ENCODE assay signal across 24 cellular contexts in the genomic region with DNA sequence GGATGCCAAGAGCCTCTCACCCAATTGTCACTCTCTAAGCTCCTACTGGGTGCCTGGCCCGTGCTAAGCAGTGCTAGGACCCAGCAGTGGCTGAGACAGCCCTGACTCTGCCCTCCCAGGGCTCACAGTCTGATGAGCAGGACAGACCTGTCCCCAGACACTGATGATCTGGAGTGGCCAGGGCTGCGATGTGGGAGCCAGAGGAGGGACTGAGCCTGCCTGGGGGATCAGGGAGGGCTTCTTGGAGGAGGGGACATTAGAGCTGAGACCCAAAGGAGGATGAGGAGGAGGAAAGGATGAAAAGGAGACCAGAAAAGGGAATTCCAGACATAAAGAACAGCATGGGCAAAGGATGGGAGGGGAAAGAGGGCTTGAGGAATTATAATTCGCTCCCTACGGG. TPM values are rescaled to one million over a fixed set of nuclear protein-coding genes. Genes with fewer than 3 reads are reported as not detected.
DNase-seq lines count a peak whose midpoint lies in the region; ATAC-seq and TF ChIP-seq lines count a peak whose summit lies in the region.
"Had no signal": no experiment of that assay in that cellular context is flagged by ENCODE, and none has a peak within 500 bp of the region (broad histone marks: within the 10 kb centered on the region; RNA-seq: fewer than 3 reads in every experiment).

No MANE protein-coding gene starts in this region.

- RAD21 ChIA-PET in HCT116 (lab: Charles Lee; ENCODE audit: low non-redundant PET in 1 of 2, low total read pairs in 2 of 2, uncharacterized antibody in 2 of 2, unreplicated experiment in 2 of 2), result no interaction called here

- TF ChIP-seq CTCF in activated CD8-positive, alpha-beta T cell treated with anti-CD3 and anti-CD28 coated beads for 36 hours (IDR thresholded peaks at IDR 0.05), result no peak
- TF ChIP-seq CTCF in HCT116 (IDR thresholded peaks at IDR 0.05 in 2 of 3, conservative IDR thresholded peaks at IDR 0.05 in 1 of 3; ENCODE audit: borderline replicate concordance in 1 of 3, insufficient read depth in 1 of 3, low read depth in 2 of 3, low read length in 2 of 3), result no peak
- no peak for TF ChIP-seq CTCF in WTC11 (IDR thresholded peaks at IDR 0.05)
- TF ChIP-seq CTCF in neural crest cell (conservative IDR thresholded peaks at IDR 0.05), result no peak
- no peak for TF ChIP-seq CTCF in colonic mucosa (IDR thresholded peaks at IDR 0.05)
- TF ChIP-seq CTCF in chondrocyte (IDR thresholded peaks at IDR 0.05), result no peak

- H2AFZ ChIP-seq in HCT116 (ENCODE audit: low read depth, low read length, poor library complexity, severe bottlenecking), result no peak overlapping the region

- no peaks in the 10 kb centered on the region for H3K9me3 Mint-ChIP-seq in activated CD8-positive, alpha-beta T cell treated with anti-CD3 and anti-CD28 coated beads, Interleukin-2, amount 10 ng/mL, durations not matched to agents 7 days and 5 days (ENCODE audit: insufficient read depth)
- no peaks in the 10 kb centered on the region for H3K9me3 Mint-ChIP-seq in activated CD8-positive, alpha-beta T cell treated with anti-CD3 and anti-CD28 coated beads for 36 hours
- no peaks in the 10 kb centered on the region for H3K9me3 Mint-ChIP-seq in WTC11
- H3K9me3 Mint-ChIP-seq in neural crest cell, result no peaks in the 10 kb centered on the region
- H3K9me3 Mint-ChIP-seq in chondrocyte (ENCODE audit: low read depth), result no peaks in the 10 kb centered on the region

- intact Hi-C loops in activated CD8-positive, alpha-beta T cell treated with anti-CD3 and anti-CD28 coated beads for 36 hours (cut with micrococcal nuclease), result no loop called here
- intact Hi-C loops in HCT116 (cut with micrococcal nuclease) (no loop called here), colonic mucosa (cut with DNase I) (no loop called here)

- H3K36me3 Mint-ChIP-seq in activated CD8-positive, alpha-beta T cell treated with anti-CD3 and anti-CD28 coated beads, Interleukin-2, amount 10 ng/mL, durations not matched to agents 7 days and 5 days (ENCODE audit: low read depth), result peaks cover 56% of the 10 kb centered on the region
- peaks cover 49% of the 10 kb centered on the region for H3K36me3 Mint-ChIP-seq in activated CD8-positive, alpha-beta T cell treated with anti-CD3 and anti-CD28 coated beads for 36 hours (ENCODE audit: low read depth)
- H3K36me3 Mint-ChIP-seq in WTC11 (peaks cover 30% of the 10 kb centered on the region), neural crest cell (ENCODE audit: low read depth) (peaks cover 9% of the 10 kb centered on the region), chondrocyte (ENCODE audit: low read depth) (peaks cover 34% of the 10 kb centered on the region)

- no peaks in the 10 kb centered on the region for H4K20me1 ChIP-seq in HCT116 (ENCODE audit: insufficient read depth)

- TF ChIP-seq POLR2A in HCT116 (IDR thresholded peaks at IDR 0.05; ENCODE audit: borderline replicate concordance, extremely low read depth, insufficient read depth, insufficient read length), result no peak

- no peak overlapping the region for H3K4me3 ChIP-seq in HCT116 (replicated peaks in 1 of 2; ENCODE audit: low read depth in 1 of 2, low read length in 2 of 2)
- no peak overlapping the region for H3K4me3 ChIP-seq in colonic mucosa
- H3K4me3 ChIP-seq: Peyer's patch, SK-N-MC had no signal

- H3K4me2 ChIP-seq in HCT116 (ENCODE audit: low read length), result peak overlapping the region; percentile 17; the same call in 1 of the 2 replicates

- ATAC-seq in activated CD8-positive, alpha-beta T cell treated with anti-CD3 and anti-CD28 coated beads, Interleukin-2, amount 10 ng/mL, durations not matched to agents 7 days and 5 days, result no peak
- no peak for ATAC-seq in activated CD8-positive, alpha-beta T cell treated with anti-CD3 and anti-CD28 coated beads for 36 hours
- ATAC-seq in HCT116 (no peak), WTC11 (no peak)

- TF ChIP-seq RAD21 in HCT116 (IDR thresholded peaks at IDR 0.05; ENCODE audit: low read depth), result no peak

- no peaks in the 10 kb centered on the region for H3K27me3 Mint-ChIP-seq in activated CD8-positive, alpha-beta T cell treated with anti-CD3 and anti-CD28 coated beads, Interleukin-2, amount 10 ng/mL, durations not matched to agents 7 days and 5 days (ENCODE audit: low read depth)
- H3K27me3 Mint-ChIP-seq in activated CD8-positive, alpha-beta T cell treated with anti-CD3 and anti-CD28 coated beads for 36 hours, result no peaks in the 10 kb centered on the region
- H3K27me3 Mint-ChIP-seq in WTC11 (ENCODE audit: low read depth), result no peaks in the 10 kb centered on the region
- H3K27me3 Mint-ChIP-seq in neural crest cell (ENCODE audit: low read depth), result no peaks in the 10 kb centered on the region
- no peaks in the 10 kb centered on the region for H3K27me3 Mint-ChIP-seq in chondrocyte (ENCODE audit: low read depth)

- H3K27ac ChIP-seq in HCT116 (ENCODE audit: low read depth, low read length), result no peak overlapping the region
- no peak overlapping the region for H3K27ac ChIP-seq in colonic mucosa
- H3K27ac ChIP-seq: Peyer's patch, SK-N-MC had no signal

- peaks cover 28% of the 10 kb centered on the region for H3K79me2 ChIP-seq in HCT116 (ENCODE audit: insufficient read depth, low read length)

- H3K4me3 Mint-ChIP-seq in activated CD8-positive, alpha-beta T cell treated with anti-CD3 and anti-CD28 coated beads, Interleukin-2, amount 10 ng/mL, durations not matched to agents 7 days and 5 days, result no peak overlapping the region
- no peak overlapping the region for H3K4me3 Mint-ChIP-seq in activated CD8-positive, alpha-beta T cell treated with anti-CD3 and anti-CD28 coated beads for 36 hours
- H3K4me3 Mint-ChIP-seq in WTC11 (no peak overlapping the region), neural crest cell (no peak overlapping the region), chondrocyte (ENCODE audit: unreplicated experiment) (no peak overlapping the region)

- no peaks in the 10 kb centered on the region for H3K9me3 ChIP-seq in HCT116 (ENCODE audit: control insufficient read depth in 1 of 2, insufficient read depth in 1 of 2, low read depth in 1 of 2, low read length in 2 of 2)
- no peaks in the 10 kb centered on the region for H3K9me3 ChIP-seq in colonic mucosa
- H3K9me3 ChIP-seq: Peyer's patch had no signal

- H3K4me1 ChIP-seq in HCT116 (ENCODE audit: control insufficient read depth in 1 of 2, insufficient read depth in 2 of 2, low read length in 2 of 2), result peaks cover 7 to 41% of the 10 kb centered on the region in 2 experiments
- H3K4me1 ChIP-seq in colonic mucosa, result no peaks in the 10 kb centered on the region

- no peak overlapping the region for H3K9ac ChIP-seq in HCT116 (ENCODE audit: low read length)
- no peak overlapping the region for H3K9ac ChIP-seq in colonic mucosa (ENCODE audit: low read depth in 2 of 2, low read length in 2 of 2)

- DNase-seq in activated CD8-positive, alpha-beta T cell treated with anti-CD3 and anti-CD28 coated beads, Interleukin-2, amount 10 ng/mL, durations not matched to agents 7 days and 5 days, result no peak
- no peak for DNase-seq in activated CD8-positive, alpha-beta T cell treated with anti-CD3 and anti-CD28 coated beads for 36 hours
- DNase-seq in HCT116 (ENCODE audit: low read depth, low spot score) (no peak), WTC11 (ENCODE audit: low spot score) (no peak), neural crest cell (ENCODE audit: low read depth, low spot score) (no peak), colonic mucosa (no peak), RPMI8226 (no peak), chondrocyte (ENCODE audit: low spot score) (no peak)
- DNase-seq: 8988T; DMS 273 treated with DMSO at 0.1 percent for 48 hours; DMS79 treated with DMSO at 0.1 percent for 48 hours; H7; IMR-90; Karpas-422; MV-4-11; NCI-H1105 treated with DMSO at 0.1 percent for 48 hours; NCI-H2029 treated with DMSO at 0.1 percent for 48 hours; NCI-H226; NCI-H510A treated with DMSO at 0.1 percent for 48 hours; NCI-H774; NK-92 treated with Interleukin-12 subunit alpha and Interleukin-12 subunit beta, amount 100 ng/mL, for 24 hours; Peyer's patch; SHP77 treated with DMSO at 0.1 percent for 48 hours had no signal

- POLR2A ChIA-PET in activated CD8-positive, alpha-beta T cell treated with anti-CD3 and anti-CD28 coated beads, Interleukin-2, amount 10 ng/mL, durations not matched to agents 7 days and 5 days (lab: Charles Lee), result no interaction called here
- POLR2A ChIA-PET in activated CD8-positive, alpha-beta T cell treated with anti-CD3 and anti-CD28 coated beads for 36 hours (lab: Charles Lee), result interaction anchor here (0.6 kb wide), 1 partner anchor 22 kb away, joined by 3 read pairs; no protein-coding TSS in a partner anchor
- POLR2A ChIA-PET in HCT116 (lab: Charles Lee) (interaction anchor here (1.0 to 1.1 kb wide), 2 partner anchors 11 to 51 kb away, joined by 3 to 4 read pairs; a partner anchor contains a TSS), WTC11 (lab: Charles Lee) (interaction anchor here (0.9 kb wide), 1 partner anchor 11 kb away, joined by 3 read pairs; no protein-coding TSS in a partner anchor)

- CTCF ChIA-PET in activated CD8-positive, alpha-beta T cell treated with anti-CD3 and anti-CD28 coated beads, Interleukin-2, amount 10 ng/mL, durations not matched to agents 7 days and 5 days (lab: Charles Lee), result interaction anchor here (1.6 to 2.6 kb wide), 2 partner anchors 22 to 68 kb away, joined by 7 to 8 read pairs; no protein-coding TSS in a partner anchor
- CTCF ChIA-PET in activated CD8-positive, alpha-beta T cell treated with anti-CD3 and anti-CD28 coated beads for 36 hours (lab: Charles Lee), result interaction anchor here (1.3 to 1.5 kb wide), 4 partner anchors 14 to 62 kb away, joined by 3 to 7 read pairs (median 6); no protein-coding TSS in a partner anchor
- CTCF ChIA-PET in HCT116 (lab: Charles Lee) (interaction anchor here (1.4 kb wide), 1 partner anchor 22 kb away, joined by 5 read pairs; no protein-coding TSS in a partner anchor), WTC11 (lab: Charles Lee) (interaction anchor here (1.5 to 3.8 kb wide), 2 partner anchors 14 to 62 kb away, joined by 4 to 21 read pairs; a partner anchor contains a TSS)

- H3K4me1 Mint-ChIP-seq in activated CD8-positive, alpha-beta T cell treated with anti-CD3 and anti-CD28 coated beads, Interleukin-2, amount 10 ng/mL, durations not matched to agents 7 days and 5 days (ENCODE audit: low read depth), result peaks cover 37% of the 10 kb centered on the region
- H3K4me1 Mint-ChIP-seq in activated CD8-positive, alpha-beta T cell treated with anti-CD3 and anti-CD28 coated beads for 36 hours (ENCODE audit: low read depth), result peaks cover 25% of the 10 kb centered on the region
- H3K4me1 Mint-ChIP-seq in WTC11, result peaks cover 4% of the 10 kb centered on the region; the same call in 1 of the 2 replicates
- peaks cover 3% of the 10 kb centered on the region for H3K4me1 Mint-ChIP-seq in neural crest cell
- peaks cover 18% of the 10 kb centered on the region for H3K4me1 Mint-ChIP-seq in chondrocyte (ENCODE audit: low read depth)

- no TSS peak for BruUV-seq in HCT116 (replicated peaks; lab: Mats Ljungman, UMichigan)

- H3K36me3 ChIP-seq in HCT116 (ENCODE audit: control insufficient read depth in 1 of 2, insufficient read depth in 2 of 2, low read length in 2 of 2), result peaks cover 24 to 42% of the 10 kb centered on the region in 2 experiments; a peak in 3 of 4 replicates
- H3K36me3 ChIP-seq in colonic mucosa, result no peaks in the 10 kb centered on the region

- H3K27me3 ChIP-seq in HCT116 (ENCODE audit: insufficient read depth, low read length) (no peaks in the 10 kb centered on the region), colonic mucosa (no peaks in the 10 kb centered on the region)
- H3K27me3 ChIP-seq: Peyer's patch had no signal

- no peaks in the 10 kb centered on the region for H3K9me2 ChIP-seq in HCT116 (ENCODE audit: insufficient read depth)

- peak overlapping the region; percentile 1 for H3K27ac Mint-ChIP-seq in activated CD8-positive, alpha-beta T cell treated with anti-CD3 and anti-CD28 coated beads, Interleukin-2, amount 10 ng/mL, durations not matched to agents 7 days and 5 days
- H3K27ac Mint-ChIP-seq in activated CD8-positive, alpha-beta T cell treated with anti-CD3 and anti-CD28 coated beads for 36 hours, result no peak overlapping the region
- peak overlapping the region; percentile 70 for H3K27ac Mint-ChIP-seq in WTC11
- H3K27ac Mint-ChIP-seq in neural crest cell (ENCODE audit: unreplicated experiment), result peak overlapping the region; percentile 52
- H3K27ac Mint-ChIP-seq in chondrocyte (ENCODE audit: unreplicated experiment), result no peak overlapping the region

RNA-seq across cellular contexts. Expression of a gene that starts 6.6 kb away (rescaled TPM):
- 10 to 100 TPM; 57.5 to 64.8 TPM for total RNA-seq in activated CD8-positive, alpha-beta T cell treated with anti-CD3 and anti-CD28 coated beads, Interleukin-2, amount 10 ng/mL, durations not matched to agents 7 days and 5 days
- 10 to 100 TPM; 41.6 to 46.5 TPM for total RNA-seq in activated CD8-positive, alpha-beta T cell treated with anti-CD3 and anti-CD28 coated beads for 36 hours
- total RNA-seq in HCT116 (2021; ENCODE audit: unreplicated experiment), result 103 TPM
- polyA plus RNA-seq in HCT116 (2012), result 96.9 and 130 TPM in 2 replicates
- total RNA-seq in WTC11 (2021), result 43.7 to 60.6 TPM (median 60.1 TPM) in 3 replicates
- 111 and 115 TPM in 2 replicates for total RNA-seq in neural crest cell
- total RNA-seq in colonic mucosa, result 10 to 100 TPM; 30.0 to 37.3 TPM
- 72.4 to 93.1 TPM (median 77.9 TPM) in 3 replicates for total RNA-seq in chondrocyte

RNA-seq across cellular contexts. Expression of a gene that starts 10.7 kb away (rescaled TPM):
- 10 to 100 TPM in 1 of 2 experiments, 1 to 10 TPM in 1; 9.5 to 10.6 TPM for total RNA-seq in activated CD8-positive, alpha-beta T cell treated with anti-CD3 and anti-CD28 coated beads, Interleukin-2, amount 10 ng/mL, durations not matched to agents 7 days and 5 days
- total RNA-seq in activated CD8-positive, alpha-beta T cell treated with anti-CD3 and anti-CD28 coated beads for 36 hours, result 10 to 100 TPM in 1 of 2 experiments, 1 to 10 TPM in 1; 9.8 to 11.6 TPM
- 30.5 TPM for total RNA-seq in HCT116 (2021; ENCODE audit: unreplicated experiment)
- 9.4 and 11.6 TPM in 2 replicates for polyA plus RNA-seq in HCT116 (2012)
- 33.5 to 38.1 TPM (median 34.8 TPM) in 3 replicates for total RNA-seq in WTC11 (2021)
- 11.7 and 12.8 TPM in 2 replicates for total RNA-seq in neural crest cell
- 1 to 10 TPM; 2.0 to 8.5 TPM for total RNA-seq in colonic mucosa
- 7.3 to 10.4 TPM (median 9.6 TPM) in 3 replicates for total RNA-seq in chondrocyte

RNA-seq across cellular contexts. Expression of a gene that starts 12.3 kb away (rescaled TPM):
- total RNA-seq in activated CD8-positive, alpha-beta T cell treated with anti-CD3 and anti-CD28 coated beads, Interleukin-2, amount 10 ng/mL, durations not matched to agents 7 days and 5 days, result 10 to 100 TPM; 11.8 to 13.4 TPM
- total RNA-seq in activated CD8-positive, alpha-beta T cell treated with anti-CD3 and anti-CD28 coated beads for 36 hours, result 1 to 10 TPM; 4.6 to 5.8 TPM
- total RNA-seq in HCT116 (2021; ENCODE audit: unreplicated experiment) (89.1 TPM), WTC11 (2021) (27.5 to 38.1 TPM (median 35.2 TPM) in 3 replicates), neural crest cell (6.4 and 8.2 TPM in 2 replicates), colonic mucosa (10 to 100 TPM; 25.9 to 46.2 TPM), chondrocyte (67.2 to 111 TPM (median 110 TPM) in 3 replicates)
- polyA plus RNA-seq in HCT116 (2012), result 125 and 158 TPM in 2 replicates

RNA-seq across cellular contexts. Expression of a gene that starts 46.8 kb away (rescaled TPM):
- 10 to 100 TPM; 23.7 to 24.4 TPM for total RNA-seq in activated CD8-positive, alpha-beta T cell treated with anti-CD3 and anti-CD28 coated beads, Interleukin-2, amount 10 ng/mL, durations not matched to agents 7 days and 5 days
- 10 to 100 TPM; 23.2 to 25.6 TPM for total RNA-seq in activated CD8-positive, alpha-beta T cell treated with anti-CD3 and anti-CD28 coated beads for 36 hours
- total RNA-seq in HCT116 (2021; ENCODE audit: unreplicated experiment) (58.9 TPM), WTC11 (2021) (102 to 113 TPM (median 109 TPM) in 3 replicates), neural crest cell (67.3 and 71.3 TPM in 2 replicates), colonic mucosa (10 to 100 TPM; 12.7 to 17.4 TPM), chondrocyte (29.6 to 38.0 TPM (median 32.5 TPM) in 3 replicates)
- 44.4 and 46.7 TPM in 2 replicates for polyA plus RNA-seq in HCT116 (2012)

RNA-seq across cellular contexts. Expression of a gene that starts 50.6 kb away (rescaled TPM):
- 100 to 1,000 TPM; 154 to 172 TPM for total RNA-seq in activated CD8-positive, alpha-beta T cell treated with anti-CD3 and anti-CD28 coated beads, Interleukin-2, amount 10 ng/mL, durations not matched to agents 7 days and 5 days
- 10 to 100 TPM; 70.0 to 71.2 TPM for total RNA-seq in activated CD8-positive, alpha-beta T cell treated with anti-CD3 and anti-CD28 coated beads for 36 hours
- 12.6 TPM for total RNA-seq in HCT116 (2021; ENCODE audit: unreplicated experiment)
- polyA plus RNA-seq in HCT116 (2012), result 84.7 and 216 TPM in 2 replicates
- 2.3 to 7.2 TPM (median 5.4 TPM) in 3 replicates for total RNA-seq in WTC11 (2021)
- total RNA-seq in neural crest cell, result 0.26 and 0.45 TPM in 2 replicates
- total RNA-seq in colonic mucosa, result 1 to 10 TPM; 1.5 to 3.4 TPM
- total RNA-seq in chondrocyte, result 25.5 to 50.9 TPM (median 43.8 TPM) in 3 replicates

Comparison
In these comparisons a context has a peak if more than half of its experiments do, and no peak if none do; other contexts are left out.
1. H3K27ac Mint-ChIP-seq: peak in activated CD8-positive, alpha-beta T cell treated with anti-CD3 and anti-CD28 coated beads, Interleukin-2, amount 10 ng/mL, durations not matched to agents 7 days and 5 days (single experiment), WTC11 (single experiment) and neural crest cell (single experiment); none in activated CD8-positive, alpha-beta T cell treated with anti-CD3 and anti-CD28 coated beads for 36 hours (single experiment) and chondrocyte (single experiment).